19 cellular contexts compared by ENCODE assay signal in the genomic region with DNA sequence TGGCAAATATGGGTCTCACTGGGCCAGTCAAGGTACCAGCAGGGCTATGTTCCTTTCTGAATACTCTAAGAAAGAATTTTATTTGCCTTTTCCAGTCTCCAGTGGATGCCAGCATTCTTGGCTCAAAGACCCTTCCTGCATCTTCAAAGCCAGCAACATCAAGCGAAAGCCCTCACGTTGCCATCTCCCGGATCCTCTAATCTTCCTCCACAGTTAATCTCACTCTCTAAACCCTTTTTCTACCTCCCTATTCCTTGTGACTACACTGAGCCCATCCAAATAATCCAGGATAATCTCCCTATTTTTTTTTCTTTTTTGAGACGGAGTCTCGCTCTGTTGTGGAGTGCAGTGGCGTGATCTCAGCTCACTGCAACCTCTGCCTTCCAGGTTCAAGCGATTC. TPM values are rescaled to one million over a fixed set of nuclear protein-coding genes. Genes with fewer than 3 reads are reported as not detected.
DNase-seq lines count a peak whose midpoint lies in the region; ATAC-seq and TF ChIP-seq lines count a peak whose summit lies in the region.
"Had no signal": no experiment of that assay in that cellular context is flagged by ENCODE, and none has a peak within 500 bp of the region (broad histone marks: within the 10 kb centered on the region; RNA-seq: fewer than 3 reads in every experiment).

No MANE protein-coding gene starts in this region.

- H3K79me2 ChIP-seq in H9 (ENCODE audit: insufficient read depth, low read length) (peaks cover 4% of the 10 kb centered on the region; the same call in 1 of the 2 replicates), neural progenitor cell (ENCODE audit: low read depth) (peaks cover 75% of the 10 kb centered on the region)

- H3K9ac ChIP-seq in H9 (ENCODE audit: extremely low read depth, insufficient read length, low read length) (no peak overlapping the region), neural progenitor cell (no peak overlapping the region)
- H3K9ac ChIP-seq: SK-N-SH had no signal

- peaks cover 5 to 6% of the 10 kb centered on the region in 2 experiments for H3K4me1 Mint-ChIP-seq in H9
- peaks cover 23% of the 10 kb centered on the region for H3K4me1 Mint-ChIP-seq in activated T-helper 2 cell treated with anti-CD3 and anti-CD28 coated beads, Interferon-gamma antibody, Interleukin-2, Interleukin-4, amounts not matched to agents 10 μg/mL and 5 μg/mL and 100 μg/mL, durations not matched to agents 14 hours and 24 hours and 36 hours (ENCODE audit: low read depth)
- H3K4me1 Mint-ChIP-seq in neural progenitor cell, result no peaks in the 10 kb centered on the region

- ATAC-seq in GM21737 (IDR thresholded peaks at IDR 0.05; ENCODE audit: unreplicated experiment), result no peak
- ATAC-seq in stimulated activated naive CD8-positive, alpha-beta T cell treated with anti-CD3 and anti-CD28 coated beads, Interleukin-15, Interleukin-2, amounts not matched to agents 100 U/mL and 50 U/mL, for 24 hours, result no peak

- H3K79me1 ChIP-seq in H9 (ENCODE audit: insufficient read depth, low read depth, low read length, poor library complexity, severe bottlenecking), result peaks cover 5% of the 10 kb centered on the region

- intact Hi-C loops in activated T-helper 2 cell treated with anti-CD3 and anti-CD28 coated beads, Interferon-gamma antibody, Interleukin-2, Interleukin-4, amounts not matched to agents 10 μg/mL and 5 μg/mL and 100 μg/mL, durations not matched to agents 14 hours and 24 hours and 36 hours (cut with micrococcal nuclease), result no loop called here

- H3K27me3 Mint-ChIP-seq in H9 (ENCODE audit: low read depth) (no peaks in the 10 kb centered on the region), neural progenitor cell (ENCODE audit: insufficient read depth, low read depth) (no peaks in the 10 kb centered on the region)
- H3K27me3 Mint-ChIP-seq in activated T-helper 2 cell treated with anti-CD3 and anti-CD28 coated beads, Interferon-gamma antibody, Interleukin-2, Interleukin-4, amounts not matched to agents 10 μg/mL and 5 μg/mL and 100 μg/mL, durations not matched to agents 14 hours and 24 hours and 36 hours (ENCODE audit: low read depth), result no peaks in the 10 kb centered on the region
- H3K27me3 Mint-ChIP-seq: CD4-positive, CD25-positive, alpha-beta regulatory T cell; IgD-negative memory B cell had no signal

- H3K36me3 Mint-ChIP-seq in H9 (ENCODE audit: insufficient read depth in 1 of 3, low read depth in 3 of 3), result peaks cover 6 to 32% (median 30%) of the 10 kb centered on the region in 3 experiments; a peak in 6 of 7 replicates
- peaks cover 63% of the 10 kb centered on the region for H3K36me3 Mint-ChIP-seq in activated T-helper 2 cell treated with anti-CD3 and anti-CD28 coated beads, Interferon-gamma antibody, Interleukin-2, Interleukin-4, amounts not matched to agents 10 μg/mL and 5 μg/mL and 100 μg/mL, durations not matched to agents 14 hours and 24 hours and 36 hours (ENCODE audit: low read depth)
- H3K36me3 Mint-ChIP-seq in neural progenitor cell, result peaks cover 32% of the 10 kb centered on the region

- H3K4me2 ChIP-seq in H9 (ENCODE audit: insufficient read depth, insufficient read length, low read length), result no peak overlapping the region
- no peak overlapping the region for H3K4me2 ChIP-seq in neural progenitor cell
- H3K4me2 ChIP-seq: SK-N-SH had no signal

- H4K20me1 ChIP-seq in H9 (ENCODE audit: control insufficient read depth, insufficient read depth, insufficient read length), result no peaks in the 10 kb centered on the region
- peaks cover 28% of the 10 kb centered on the region for H4K20me1 ChIP-seq in neural progenitor cell (ENCODE audit: low read depth)

- peaks cover 16% of the 10 kb centered on the region for H3F3A ChIP-seq in neural progenitor cell (ENCODE audit: low read depth)

- H2AFZ ChIP-seq in H9 (ENCODE audit: low read length), result no peak overlapping the region
- H2AFZ ChIP-seq in neural progenitor cell (replicated peaks), result no peak overlapping the region

- WGBS in H9 (ENCODE audit: extremely low coverage, insufficient read length, low lambda C conversion rate), result no CpG with 5 or more reads among the region's 7 CpGs

- H3K27ac ChIP-seq in H9 (ENCODE audit: insufficient read length, low read depth, low read length) (no peak overlapping the region), neural progenitor cell (peak overlapping the region; percentile 3)
- H3K27ac ChIP-seq: RWPE1 had no signal

- no peak overlapping the region for H3K18ac ChIP-seq in H9 (ENCODE audit: insufficient read length, low read depth, low read length)

- H3K9me3 ChIP-seq in H9 (ENCODE audit: control insufficient read depth, low read depth, low read length) (no peaks in the 10 kb centered on the region), neural progenitor cell (ENCODE audit: low read depth) (no peaks in the 10 kb centered on the region)
- H3K9me3 ChIP-seq: BE2C, SK-N-SH had no signal

- no peaks in the 10 kb centered on the region for H3K9me3 Mint-ChIP-seq in H9
- no peaks in the 10 kb centered on the region for H3K9me3 Mint-ChIP-seq in activated T-helper 2 cell treated with anti-CD3 and anti-CD28 coated beads, Interferon-gamma antibody, Interleukin-2, Interleukin-4, amounts not matched to agents 10 μg/mL and 5 μg/mL and 100 μg/mL, durations not matched to agents 14 hours and 24 hours and 36 hours
- H3K9me3 Mint-ChIP-seq in neural progenitor cell, result peaks cover 2% of the 10 kb centered on the region
- H3K9me3 Mint-ChIP-seq: CD4-positive, CD25-positive, alpha-beta regulatory T cell; IgD-negative memory B cell had no signal

- H3K27me3 ChIP-seq in H9 (ENCODE audit: insufficient read depth, low read length) (no peaks in the 10 kb centered on the region), neural progenitor cell (no peaks in the 10 kb centered on the region)
- H3K27me3 ChIP-seq: BE2C had no signal

- no peak overlapping the region for H4K8ac ChIP-seq in H9 (replicated peaks; ENCODE audit: insufficient read length, low read depth, low read length)

- H3K36me3 ChIP-seq in neural progenitor cell, result peaks cover 10% of the 10 kb centered on the region

- H3K4me1 ChIP-seq in H9 (ENCODE audit: insufficient read depth, low read length), result no peaks in the 10 kb centered on the region
- H3K4me1 ChIP-seq in neural progenitor cell, result peaks cover 14% of the 10 kb centered on the region

- no peak overlapping the region for H4K91ac ChIP-seq in H9 (ENCODE audit: insufficient read length, low read depth, low read length)

- H3K4me3 ChIP-seq in neural progenitor cell, result no peak overlapping the region

- peak; percentile 57 for DNase-seq in D341Med (ENCODE audit: low spot score)
- no peak for DNase-seq in H9
- no peak for DNase-seq in activated T-helper 2 cell treated with anti-CD3 and anti-CD28 coated beads, Interferon-gamma antibody, Interleukin-2, Interleukin-4, amounts not matched to agents 10 μg/mL and 5 μg/mL and 100 μg/mL, durations not matched to agents 14 hours and 24 hours and 36 hours (ENCODE audit: low spot score)
- no peak for DNase-seq in neural progenitor cell (ENCODE audit: low spot score)
- no peak for DNase-seq in stimulated activated naive CD8-positive, alpha-beta T cell treated with anti-CD3 and anti-CD28 coated beads, Interleukin-15, Interleukin-2, amounts not matched to agents 100 U/mL and 50 U/mL, for 24 hours
- no peak for DNase-seq in SKM-1 treated with dmso at 0.1 percent for 144 hours (lab: John Stamatoyannopoulos, UW; ENCODE audit: unreplicated experiment)
- DNase-seq: BE2C; CD4-positive, CD25-positive, alpha-beta regulatory T cell; DMS153; NCI-H1417; NCI-H187; NCI-H2107; NCI-H510A; NK-92 treated with Interleukin-12 subunit alpha and Interleukin-12 subunit beta, amount 100 ng/mL, for 24 hours; SHP77 treated with DMSO at 0.1 percent for 48 hours; SK-N-SH had no signal

- H3K23ac ChIP-seq in H9 (ENCODE audit: insufficient read length, low read depth, low read length), result no peak overlapping the region

- H2AK5ac ChIP-seq in H9 (ENCODE audit: insufficient read length, low read length), result no peak overlapping the region

- TF ChIP-seq CTCF in H9 (conservative IDR thresholded peaks at IDR 0.05) (no peak), neural progenitor cell (IDR thresholded peaks at IDR 0.05) (no peak)

- no peak overlapping the region for H3K4ac ChIP-seq in H9 (ENCODE audit: low read depth, low read length)

- H3K56ac ChIP-seq in H9 (ENCODE audit: insufficient read length, low read depth, low read length), result no peak overlapping the region

- H3K4me3 Mint-ChIP-seq in H9 (no peak overlapping the region), neural progenitor cell (no peak overlapping the region)
- H3K4me3 Mint-ChIP-seq in activated T-helper 2 cell treated with anti-CD3 and anti-CD28 coated beads, Interferon-gamma antibody, Interleukin-2, Interleukin-4, amounts not matched to agents 10 μg/mL and 5 μg/mL and 100 μg/mL, durations not matched to agents 14 hours and 24 hours and 36 hours (ENCODE audit: low read depth), result no peak overlapping the region
- H3K4me3 Mint-ChIP-seq: CD4-positive, CD25-positive, alpha-beta regulatory T cell had no signal

- H3K27ac Mint-ChIP-seq in H9 (peak overlapping the region; percentile 1 to 22 (median 5); a peak in 3 of 7 replicates), neural progenitor cell (no peak overlapping the region)
- peak overlapping the region; percentile 47 for H3K27ac Mint-ChIP-seq in activated T-helper 2 cell treated with anti-CD3 and anti-CD28 coated beads, Interferon-gamma antibody, Interleukin-2, Interleukin-4, amounts not matched to agents 10 μg/mL and 5 μg/mL and 100 μg/mL, durations not matched to agents 14 hours and 24 hours and 36 hours
- H3K27ac Mint-ChIP-seq: IgD-negative memory B cell had no signal

- H2BK5ac ChIP-seq in H9 (ENCODE audit: insufficient read length, low read length), result no peak overlapping the region

- H3K23me2 ChIP-seq in H9 (ENCODE audit: insufficient read length, low read depth, low read length, poor library complexity, severe bottlenecking), result no peaks in the 10 kb centered on the region

- no peak overlapping the region for H2BK120ac ChIP-seq in H9 (ENCODE audit: low read depth, low read length, poor library complexity, severe bottlenecking)

- no peak overlapping the region for H2BK15ac ChIP-seq in H9 (ENCODE audit: low read depth, low read length)

- no peak overlapping the region for H4K5ac ChIP-seq in H9 (ENCODE audit: insufficient read length, low read depth, low read length)

- H2BK20ac ChIP-seq in H9 (ENCODE audit: low read depth, low read length, poor library complexity, severe bottlenecking), result no peak overlapping the region

- no peak overlapping the region for H3K14ac ChIP-seq in H9 (ENCODE audit: insufficient read depth, low read length)

- no peak overlapping the region for H2BK12ac ChIP-seq in H9 (ENCODE audit: insufficient read length, low read depth, low read length)

- no peak overlapping the region for H3T11ph ChIP-seq in H9 (ENCODE audit: low read length)

RNA-seq across cellular contexts. Expression of a gene that starts 23.4 kb away (rescaled TPM):
- 56.8 and 61.1 TPM in 2 replicates for total RNA-seq in H9 (2021)
- total RNA-seq in activated T-helper 2 cell treated with anti-CD3 and anti-CD28 coated beads, Interferon-gamma antibody, Interleukin-2, Interleukin-4, amounts not matched to agents 10 μg/mL and 5 μg/mL and 100 μg/mL, durations not matched to agents 14 hours and 24 hours and 36 hours, result 56.6 and 64.7 TPM in 2 replicates
- total RNA-seq in neural progenitor cell (ENCODE audit: low replicate concordance), result 67.0 and 123 TPM in 2 replicates
